ENCODE assay signal across 29 cellular contexts in the genomic region with DNA sequence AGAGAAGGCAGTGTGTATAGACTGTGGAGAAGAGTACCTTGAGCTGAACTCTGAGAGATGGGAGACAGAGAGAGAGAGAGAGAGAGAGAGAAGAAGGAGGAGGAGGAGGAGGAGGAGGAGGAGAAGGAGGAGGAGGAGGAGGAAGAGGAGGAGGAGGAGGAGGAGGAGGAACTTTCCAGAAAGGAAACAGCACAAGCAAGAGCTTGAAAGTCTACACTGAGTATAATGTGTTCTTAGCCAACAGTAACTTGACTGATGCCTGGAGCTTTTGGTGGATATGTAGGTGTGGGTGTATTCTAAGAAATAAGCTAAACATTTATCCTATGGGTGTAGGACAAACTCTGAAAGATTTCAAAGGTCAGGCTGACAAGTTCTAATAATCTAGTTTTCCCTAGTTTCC.
"Had no signal": no experiment of that assay in that cellular context is flagged by ENCODE, and none has a peak within 500 bp of the region (broad histone marks: within the 10 kb centered on the region; RNA-seq: fewer than 3 reads in every experiment).

No MANE protein-coding gene starts in this region.

- H3K4me2 ChIP-seq: hepatocyte had no signal

- H3K4me3 Mint-ChIP-seq: dendritic cell treated with granulocyte-macrophage colony-stimulating factor and Interleukin-4, amounts not matched to agents 40 ng/mL and 50 ng/mL, for 4 days; endodermal cell; mesothelial cell of epicardium; naive B cell; stimulated activated naive B cell treated with anti-CD40 and anti-IgM and Interleukin-4, amounts not matched to agents 10 μg/mL and 1 μg/mL and 100 μg/mL, for 72 hours; stimulated activated naive CD8-positive, alpha-beta T cell treated with anti-CD3 and anti-CD28 coated beads, Interleukin-15, Interleukin-2, amounts not matched to agents 100 ng/mL and 50 ng/mL, for 24 hours had no signal

- H3K27ac ChIP-seq: esophagus muscularis mucosa, foreskin keratinocyte, gastroesophageal sphincter, heart left ventricle, hepatocyte, left lung, ovary, psoas muscle, skin epidermis, spleen, thoracic aorta, tibial nerve, upper lobe of left lung had no signal

- H3K9me3 Mint-ChIP-seq: dendritic cell treated with granulocyte-macrophage colony-stimulating factor and Interleukin-4, amounts not matched to agents 40 ng/mL and 50 ng/mL, for 4 days; endodermal cell; mesothelial cell of epicardium; naive B cell; stimulated activated naive B cell treated with anti-CD40 and anti-IgM and Interleukin-4, amounts not matched to agents 10 μg/mL and 1 μg/mL and 100 μg/mL, for 72 hours; stimulated activated naive CD8-positive, alpha-beta T cell treated with anti-CD3 and anti-CD28 coated beads, Interleukin-15, Interleukin-2, amounts not matched to agents 100 ng/mL and 50 ng/mL, for 24 hours had no signal

- H3K27ac Mint-ChIP-seq: dendritic cell treated with granulocyte-macrophage colony-stimulating factor and Interleukin-4, amounts not matched to agents 40 ng/mL and 50 ng/mL, for 4 days; endodermal cell; mesothelial cell of epicardium; naive B cell; stimulated activated naive B cell treated with anti-CD40 and anti-IgM and Interleukin-4, amounts not matched to agents 10 μg/mL and 1 μg/mL and 100 μg/mL, for 72 hours; stimulated activated naive CD8-positive, alpha-beta T cell treated with anti-CD3 and anti-CD28 coated beads, Interleukin-15, Interleukin-2, amounts not matched to agents 100 ng/mL and 50 ng/mL, for 24 hours had no signal

- H3K27me3 Mint-ChIP-seq: naive B cell; stimulated activated naive B cell treated with anti-CD40 and anti-IgM and Interleukin-4, amounts not matched to agents 10 μg/mL and 1 μg/mL and 100 μg/mL, for 72 hours; stimulated activated naive CD8-positive, alpha-beta T cell treated with anti-CD3 and anti-CD28 coated beads, Interleukin-15, Interleukin-2, amounts not matched to agents 100 ng/mL and 50 ng/mL, for 24 hours had no signal

- H3K4me1 Mint-ChIP-seq: naive B cell had no signal

- FAIRE-seq: colon, islet of Langerhans, urothelium cell line had no signal

- H3K36me3 ChIP-seq: esophagus muscularis mucosa, gastroesophageal sphincter, heart left ventricle, left lung, ovary, spleen, thoracic aorta, tibial nerve, upper lobe of left lung had no signal

- ATAC-seq: foreskin keratinocyte; gastroesophageal sphincter; heart left ventricle; left cardiac atrium; left lung; mucosa of descending colon; psoas muscle; right cardiac atrium; stimulated activated naive B cell treated with anti-CD40 and anti-IgM and Interleukin-4, amounts not matched to agents 10 μg/mL and 1 μg/mL and 100 μg/mL, for 72 hours had no signal

- H3K36me3 Mint-ChIP-seq: mesothelial cell of epicardium had no signal

- H3K27me3 ChIP-seq: ovary, upper lobe of left lung had no signal

- H3K4me3 ChIP-seq: esophagus muscularis mucosa, gastroesophageal sphincter, heart left ventricle, hepatocyte, left lung, mucosa of descending colon, ovary, psoas muscle, skin epidermis, spleen, thoracic aorta, tibial nerve, upper lobe of left lung had no signal

- H3K79me2 ChIP-seq: hepatocyte had no signal

- DNase-seq: effector CD8-positive, alpha-beta T cell; endodermal cell; foreskin keratinocyte; heart left ventricle; left cardiac atrium; left lung; mesenchymal stem cell; mucosa of descending colon; naive B cell; occipital lobe; ovary; posterior cingulate gyrus; psoas muscle; right cardiac atrium; spleen; stimulated activated naive B cell treated with anti-CD40 and anti-IgM and Interleukin-4, amounts not matched to agents 10 μg/mL and 1 μg/mL and 100 μg/mL, for 72 hours; upper lobe of left lung had no signal

- H3K9me3 ChIP-seq: esophagus muscularis mucosa, gastroesophageal sphincter, heart left ventricle, left lung, mucosa of descending colon, ovary, psoas muscle, spleen, thoracic aorta, tibial nerve, upper lobe of left lung had no signal

- H3K4me1 ChIP-seq: esophagus muscularis mucosa, foreskin keratinocyte, gastroesophageal sphincter, heart left ventricle, left lung, psoas muscle, spleen, tibial nerve, upper lobe of left lung had no signal

- H2AFZ ChIP-seq: hepatocyte had no signal
